In the genomic region with DNA sequence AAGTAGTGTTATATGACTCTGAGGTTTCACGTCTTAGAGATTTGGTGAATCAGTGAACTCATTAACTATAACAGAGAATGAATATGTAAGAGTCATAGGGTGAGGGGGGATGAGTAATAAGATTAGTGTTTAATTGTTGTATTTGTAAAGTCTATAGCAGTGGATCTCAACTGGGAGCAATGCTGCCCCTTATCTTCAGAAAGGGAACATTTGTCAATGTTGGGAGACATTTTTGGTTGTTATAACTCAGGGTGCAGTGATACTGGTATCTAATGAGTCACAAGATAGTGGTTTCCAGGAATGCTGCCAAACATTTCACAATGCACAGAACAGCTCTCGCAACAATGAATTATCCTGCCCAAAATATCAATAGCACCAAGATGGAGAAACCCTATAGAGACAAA, we compare ENCODE assay signal across 1 cellular context.
TF ChIP-seq lines count a peak whose summit lies in the region.

No MANE protein-coding gene starts in this region.

TF ChIP-seq in HepG2, 621 proteins besides CTCF, POLR2A, EP300 and RAD21 (continued from another document):
- TF ChIP-seq, protein P1, sequence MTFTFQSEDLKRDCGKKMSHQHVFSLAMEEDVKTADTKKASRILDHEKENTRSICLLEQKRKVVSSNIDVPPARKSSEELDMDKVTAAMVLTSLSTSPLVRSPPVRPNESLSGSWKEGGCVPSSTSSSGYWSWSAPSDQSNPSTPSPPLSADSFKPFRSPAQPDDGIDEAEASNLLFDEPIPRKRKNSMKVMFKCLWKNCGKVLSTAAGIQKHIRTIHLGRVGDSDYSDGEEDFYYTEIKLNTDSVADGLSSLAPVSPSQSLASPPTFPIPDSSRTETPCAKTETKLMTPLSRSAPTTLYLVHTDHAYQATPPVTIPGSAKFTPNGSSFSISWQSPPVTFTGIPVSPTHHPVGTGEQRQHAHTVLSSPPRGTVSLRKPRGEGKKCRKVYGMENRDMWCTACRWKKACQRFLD (CRISPR knock-in tag; IDR thresholded peaks at IDR 0.05; ENCODE audit: borderline replicate concordance): no peak
- TF ChIP-seq, protein P2, sequence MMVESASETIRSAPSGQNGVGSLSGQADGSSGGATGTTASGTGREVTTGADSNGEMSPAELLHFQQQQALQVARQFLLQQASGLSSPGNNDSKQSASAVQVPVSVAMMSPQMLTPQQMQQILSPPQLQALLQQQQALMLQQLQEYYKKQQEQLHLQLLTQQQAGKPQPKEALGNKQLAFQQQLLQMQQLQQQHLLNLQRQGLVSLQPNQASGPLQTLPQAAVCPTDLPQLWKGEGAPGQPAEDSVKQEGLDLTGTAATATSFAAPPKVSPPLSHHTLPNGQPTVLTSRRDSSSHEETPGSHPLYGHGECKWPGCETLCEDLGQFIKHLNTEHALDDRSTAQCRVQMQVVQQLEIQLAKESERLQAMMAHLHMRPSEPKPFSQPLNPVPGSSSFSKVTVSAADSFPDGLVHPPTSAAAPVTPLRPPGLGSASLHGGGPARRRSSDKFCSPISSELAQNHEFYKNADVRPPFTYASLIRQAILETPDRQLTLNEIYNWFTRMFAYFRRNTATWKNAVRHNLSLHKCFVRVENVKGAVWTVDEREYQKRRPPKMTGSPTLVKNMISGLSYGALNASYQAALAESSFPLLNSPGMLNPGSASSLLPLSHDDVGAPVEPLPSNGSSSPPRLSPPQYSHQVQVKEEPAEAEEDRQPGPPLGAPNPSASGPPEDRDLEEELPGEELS (CRISPR knock-in tag; IDR thresholded peaks at IDR 0.05): no peak
- TF ChIP-seq, protein P3, sequence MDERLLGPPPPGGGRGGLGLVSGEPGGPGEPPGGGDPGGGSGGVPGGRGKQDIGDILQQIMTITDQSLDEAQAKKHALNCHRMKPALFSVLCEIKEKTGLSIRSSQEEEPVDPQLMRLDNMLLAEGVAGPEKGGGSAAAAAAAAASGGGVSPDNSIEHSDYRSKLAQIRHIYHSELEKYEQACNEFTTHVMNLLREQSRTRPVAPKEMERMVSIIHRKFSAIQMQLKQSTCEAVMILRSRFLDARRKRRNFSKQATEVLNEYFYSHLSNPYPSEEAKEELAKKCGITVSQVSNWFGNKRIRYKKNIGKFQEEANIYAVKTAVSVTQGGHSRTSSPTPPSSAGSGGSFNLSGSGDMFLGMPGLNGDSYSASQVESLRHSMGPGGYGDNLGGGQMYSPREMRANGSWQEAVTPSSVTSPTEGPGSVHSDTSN (CRISPR knock-in tag; IDR thresholded peaks at IDR 0.05): no peak
- TF ChIP-seq GFI1 (CRISPR knock-in tag; IDR thresholded peaks at IDR 0.05; ENCODE audit: borderline replicate concordance) (no peak), GATAD2A (CRISPR knock-in tag; IDR thresholded peaks at IDR 0.05) (peak; percentile 25; the same call in 1 of the 2 replicates), ZNF644 (CRISPR knock-in tag; IDR thresholded peaks at IDR 0.05; ENCODE audit: low read depth) (peak; percentile 58; the same call in 1 of the 2 replicates), ZFP36 (IDR thresholded peaks at IDR 0.05; ENCODE audit: borderline replicate concordance, low read depth, low read length, partially characterized antibody) (no peak), KDM4B (CRISPR knock-in tag; IDR thresholded peaks at IDR 0.05) (no peak), ZNF350 (CRISPR knock-in tag; IDR thresholded peaks at IDR 0.05; ENCODE audit: borderline replicate concordance, low read depth) (no peak), ZSCAN12 (CRISPR knock-in tag; IDR thresholded peaks at IDR 0.05) (no peak), ZBTB20 (CRISPR knock-in tag; IDR thresholded peaks at IDR 0.05; ENCODE audit: borderline replicate concordance, low read depth) (no peak), FOSL2 (CRISPR knock-in tag; IDR thresholded peaks at IDR 0.05) (peak; percentile 89), CEBPG (CRISPR knock-in tag; IDR thresholded peaks at IDR 0.05) (peak; percentile 59), CC2D1A (CRISPR knock-in tag; IDR thresholded peaks at IDR 0.05) (no peak), EED (CRISPR knock-in tag; IDR thresholded peaks at IDR 0.05) (no peak), ZNF225 (CRISPR knock-in tag; IDR thresholded peaks at IDR 0.05) (no peak), HMG20B (CRISPR knock-in tag; conservative IDR thresholded peaks at IDR 0.05) (no peak), ZSCAN25 (CRISPR knock-in tag; IDR thresholded peaks at IDR 0.05) (no peak), IKZF4 (CRISPR knock-in tag; IDR thresholded peaks at IDR 0.05; ENCODE audit: borderline replicate concordance, low read depth, not compliant biosample characterization) (no peak), SAFB2 (CRISPR knock-in tag; IDR thresholded peaks at IDR 0.05; ENCODE audit: borderline replicate concordance, low read depth) (no peak), CREM (IDR thresholded peaks at IDR 0.05) (no peak), CREM (CRISPR knock-in tag; IDR thresholded peaks at IDR 0.05) (no peak), ZNF713 (CRISPR knock-in tag; IDR thresholded peaks at IDR 0.05) (no peak), ZNF10 (CRISPR knock-in tag; IDR thresholded peaks at IDR 0.05; ENCODE audit: borderline replicate concordance, low read depth) (no peak), ZNF430 (CRISPR knock-in tag; IDR thresholded peaks at IDR 0.05) (no peak), SOX13 (IDR thresholded peaks at IDR 0.05) (no peak), SOX13 (CRISPR knock-in tag; conservative IDR thresholded peaks at IDR 0.05 in 1 of 2, IDR thresholded peaks at IDR 0.05 in 1 of 2) (peak in 1 of 2 experiments; percentile 32; a peak in 1 of 4 replicates), NCOA1 (CRISPR knock-in tag; IDR thresholded peaks at IDR 0.05) (no peak), RXRB (CRISPR knock-in tag; IDR thresholded peaks at IDR 0.05; ENCODE audit: borderline replicate concordance) (no peak), ZNF12 (CRISPR knock-in tag; IDR thresholded peaks at IDR 0.05) (0 out of 2 replicates have a peak, but pooled peaks have one; percentile 21), CEBPB (IDR thresholded peaks at IDR 0.05; ENCODE audit: borderline replicate concordance, low read depth, low read length) (peak; percentile 89), BCL6 (CRISPR knock-in tag; IDR thresholded peaks at IDR 0.05) (peak; percentile 65)
- TF ChIP-seq, protein P4, sequence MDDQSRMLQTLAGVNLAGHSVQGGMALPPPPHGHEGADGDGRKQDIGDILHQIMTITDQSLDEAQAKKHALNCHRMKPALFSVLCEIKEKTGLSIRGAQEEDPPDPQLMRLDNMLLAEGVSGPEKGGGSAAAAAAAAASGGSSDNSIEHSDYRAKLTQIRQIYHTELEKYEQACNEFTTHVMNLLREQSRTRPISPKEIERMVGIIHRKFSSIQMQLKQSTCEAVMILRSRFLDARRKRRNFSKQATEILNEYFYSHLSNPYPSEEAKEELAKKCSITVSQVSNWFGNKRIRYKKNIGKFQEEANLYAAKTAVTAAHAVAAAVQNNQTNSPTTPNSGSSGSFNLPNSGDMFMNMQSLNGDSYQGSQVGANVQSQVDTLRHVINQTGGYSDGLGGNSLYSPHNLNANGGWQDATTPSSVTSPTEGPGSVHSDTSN (CRISPR knock-in tag; IDR thresholded peaks at IDR 0.05; ENCODE audit: borderline replicate concordance): no peak
- TF ChIP-seq, protein P5, sequence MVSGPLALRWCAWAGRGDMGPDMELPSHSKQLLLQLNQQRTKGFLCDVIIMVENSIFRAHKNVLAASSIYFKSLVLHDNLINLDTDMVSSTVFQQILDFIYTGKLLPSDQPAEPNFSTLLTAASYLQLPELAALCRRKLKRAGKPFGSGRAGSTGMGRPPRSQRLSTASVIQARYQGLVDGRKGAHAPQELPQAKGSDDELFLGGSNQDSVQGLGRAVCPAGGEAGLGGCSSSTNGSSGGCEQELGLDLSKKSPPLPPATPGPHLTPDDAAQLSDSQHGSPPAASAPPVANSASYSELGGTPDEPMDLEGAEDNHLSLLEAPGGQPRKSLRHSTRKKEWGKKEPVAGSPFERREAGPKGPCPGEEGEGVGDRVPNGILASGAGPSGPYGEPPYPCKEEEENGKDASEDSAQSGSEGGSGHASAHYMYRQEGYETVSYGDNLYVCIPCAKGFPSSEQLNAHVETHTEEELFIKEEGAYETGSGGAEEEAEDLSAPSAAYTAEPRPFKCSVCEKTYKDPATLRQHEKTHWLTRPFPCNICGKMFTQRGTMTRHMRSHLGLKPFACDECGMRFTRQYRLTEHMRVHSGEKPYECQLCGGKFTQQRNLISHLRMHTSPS (CRISPR knock-in tag; IDR thresholded peaks at IDR 0.05; ENCODE audit: low read depth): no peak
- TF ChIP-seq, protein P6, sequence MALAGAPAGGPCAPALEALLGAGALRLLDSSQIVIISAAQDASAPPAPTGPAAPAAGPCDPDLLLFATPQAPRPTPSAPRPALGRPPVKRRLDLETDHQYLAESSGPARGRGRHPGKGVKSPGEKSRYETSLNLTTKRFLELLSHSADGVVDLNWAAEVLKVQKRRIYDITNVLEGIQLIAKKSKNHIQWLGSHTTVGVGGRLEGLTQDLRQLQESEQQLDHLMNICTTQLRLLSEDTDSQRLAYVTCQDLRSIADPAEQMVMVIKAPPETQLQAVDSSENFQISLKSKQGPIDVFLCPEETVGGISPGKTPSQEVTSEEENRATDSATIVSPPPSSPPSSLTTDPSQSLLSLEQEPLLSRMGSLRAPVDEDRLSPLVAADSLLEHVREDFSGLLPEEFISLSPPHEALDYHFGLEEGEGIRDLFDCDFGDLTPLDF (CRISPR knock-in tag; IDR thresholded peaks at IDR 0.05): no peak
